Comparison of ENCODE assay signal across 11 cellular contexts in the genomic region with DNA sequence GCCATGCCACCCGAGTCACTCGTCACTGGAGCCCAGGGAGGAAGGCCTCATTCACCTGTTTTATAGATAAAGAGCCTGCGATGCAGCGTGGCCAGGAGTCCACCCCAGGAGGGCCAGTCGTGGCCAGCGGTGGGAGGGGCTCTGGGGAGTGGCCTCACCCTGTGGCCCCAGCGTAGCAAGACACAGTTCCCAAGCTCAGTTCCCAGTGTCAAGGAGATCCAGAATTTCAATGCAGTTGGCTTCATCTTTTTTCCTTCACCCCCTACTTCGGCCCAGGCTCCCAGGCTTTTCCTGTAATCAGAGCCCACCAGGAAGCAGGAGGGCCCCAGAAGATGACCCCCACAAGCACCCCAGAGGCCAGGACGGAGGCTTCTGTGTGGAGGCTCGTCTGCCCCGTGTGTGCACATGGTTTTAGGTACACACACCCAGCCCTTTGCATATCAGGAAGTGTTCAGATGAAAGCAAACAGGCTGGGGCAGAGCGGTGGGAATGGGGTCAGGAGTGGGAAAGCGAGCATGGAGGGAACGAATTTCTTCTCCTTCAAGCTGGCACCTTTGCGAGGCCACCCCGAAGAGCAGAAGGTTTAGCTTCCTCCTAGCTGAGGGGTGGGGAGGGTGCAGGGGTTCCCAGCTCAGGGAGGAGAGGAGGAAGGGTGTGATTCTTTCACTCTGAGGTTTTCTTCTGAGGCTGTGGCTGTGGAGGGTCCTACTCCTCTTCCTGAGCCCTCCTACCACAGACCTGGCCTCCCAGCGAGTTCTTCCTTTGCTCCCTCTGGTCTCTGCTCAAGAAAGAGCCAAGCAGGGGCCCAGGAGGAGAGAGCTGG.
DNase-seq lines count a peak whose midpoint lies in the region; TF ChIP-seq lines count a peak whose summit lies in the region.
"Had no signal": no experiment of that assay in that cellular context is flagged by ENCODE, and none has a peak within 500 bp of the region (broad histone marks: within the 10 kb centered on the region; RNA-seq: fewer than 3 reads in every experiment).

No MANE protein-coding gene starts in this region.

- H4K8ac ChIP-seq in trophoblast cell (ENCODE audit: low read depth, low read length) = no peak overlapping the region

- peaks cover 0 to 62% (median 3%) of the 10 kb centered on the region in 3 donors for H3K36me3 ChIP-seq in Peyer's patch
- peaks cover 37% of the 10 kb centered on the region for H3K36me3 ChIP-seq in right atrium auricular region
- H3K36me3 ChIP-seq in skeletal muscle tissue (ENCODE audit: control insufficient read depth in 3 of 3, insufficient read depth in 3 of 3, low read length in 3 of 3) = peaks cover 14 to 35% (median 29%) of the 10 kb centered on the region in 3 donors
- H3K36me3 ChIP-seq in trophoblast cell (ENCODE audit: control insufficient read depth in 1 of 2, insufficient read depth in 2 of 2, low read length in 2 of 2) = peaks cover 50 to 52% of the 10 kb centered on the region in 2 experiments
- H3K36me3 ChIP-seq: SJCRH30, uterus had no signal

- H3K14ac ChIP-seq in trophoblast cell (ENCODE audit: low read length) = no peak overlapping the region

- H2AFZ ChIP-seq in trophoblast cell (ENCODE audit: insufficient read depth, low read length, poor library complexity) = no peak overlapping the region

- no peak for TF ChIP-seq POLR2A in Peyer's patch (IDR thresholded peaks at IDR 0.05)
- TF ChIP-seq POLR2A in lower leg skin (IDR thresholded peaks at IDR 0.05) = no peak

- no peak overlapping the region for H4K12ac ChIP-seq in trophoblast cell (ENCODE audit: low read depth, low read length)

- no peak overlapping the region for H2AK5ac ChIP-seq in trophoblast cell (ENCODE audit: low read length)

- no peak overlapping the region for H4K91ac ChIP-seq in trophoblast cell (ENCODE audit: low read depth, low read length)

- H3K18ac ChIP-seq in trophoblast cell (ENCODE audit: low read length) = no peak overlapping the region

- no peak overlapping the region for H3K4ac ChIP-seq in trophoblast cell (ENCODE audit: low read depth, low read length)

- DNase-seq in GDM1 (lab: John Stamatoyannopoulos, UW) = peak; percentile 21
- DNase-seq in Peyer's patch = peak in 1 of 3 donors; percentile 43
- no peak for DNase-seq in right atrium auricular region (ENCODE audit: low spot score)
- DNase-seq in lower leg skin (ENCODE audit: low spot score in 2 of 2) = no peak
- no peak for DNase-seq in hippocampal formation (lab: John Stamatoyannopoulos, UW)
- no peak for DNase-seq in trophoblast cell
- DNase-seq: DMS153, NCI-H524 treated with DMSO at 0.1 percent for 48 hours, SJCRH30, uterus had no signal

- H2BK5ac ChIP-seq in trophoblast cell (ENCODE audit: low read depth, low read length, poor library complexity) = no peak overlapping the region

- H3K23ac ChIP-seq in trophoblast cell (ENCODE audit: low read length) = no peak overlapping the region

- H2BK12ac ChIP-seq in trophoblast cell (ENCODE audit: low read length) = no peak overlapping the region

- peaks cover 0 to 13% (median 0%) of the 10 kb centered on the region in 4 donors for H3K4me1 ChIP-seq in Peyer's patch
- peaks cover 0 to 33% of the 10 kb centered on the region in 2 donors for H3K4me1 ChIP-seq in right atrium auricular region
- H3K4me1 ChIP-seq in skeletal muscle tissue (ENCODE audit: control insufficient read depth in 3 of 3, insufficient read depth in 3 of 3, low read length in 3 of 3) = peaks cover 0 to 24% (median 9%) of the 10 kb centered on the region in 3 donors
- peaks cover 0 to 3% of the 10 kb centered on the region in 2 experiments for H3K4me1 ChIP-seq in trophoblast cell (ENCODE audit: control insufficient read depth in 1 of 2, insufficient read depth in 2 of 2, low read length in 2 of 2)
- H3K4me1 ChIP-seq: SJCRH30, uterus had no signal

- H3K9me3 ChIP-seq in Peyer's patch (no peaks in the 10 kb centered on the region), right atrium auricular region (no peaks in the 10 kb centered on the region), skeletal muscle tissue (ENCODE audit: control insufficient read depth in 3 of 3, low read length in 3 of 3) (no peaks in the 10 kb centered on the region), trophoblast cell (ENCODE audit: insufficient read depth, low read depth, low read length) (peaks cover 4% of the 10 kb centered on the region)
- H3K9me3 ChIP-seq: SJCRH30, uterus had no signal

- no peak overlapping the region for H3K4me3 ChIP-seq in Peyer's patch
- H3K4me3 ChIP-seq in right atrium auricular region = no peak overlapping the region
- no peak overlapping the region for H3K4me3 ChIP-seq in skeletal muscle tissue (ENCODE audit: low read length in 3 of 3)
- no peak overlapping the region for H3K4me3 ChIP-seq in lower leg skin (ENCODE audit: low read depth, poor library complexity, severe bottlenecking)
- H3K4me3 ChIP-seq in trophoblast cell (ENCODE audit: low read depth, low read length) = no peak overlapping the region
- H3K4me3 ChIP-seq: SJCRH30, uterus had no signal

- intact Hi-C loops in lower leg skin (cut with DNase I; ENCODE audit: low total_unique reads) = no loop called here

- H3K27ac ChIP-seq in Peyer's patch (peak overlapping the region; percentile 6 to 67 (median 34)), right atrium auricular region (peak overlapping the region; percentile 71 to 83), skeletal muscle tissue (ENCODE audit: low read depth, low read length) (peak overlapping the region; percentile 40), trophoblast cell (ENCODE audit: low read depth, low read length) (no peak overlapping the region)
- H3K27ac ChIP-seq: SJCRH30, uterus had no signal

- TF ChIP-seq CTCF in Peyer's patch (IDR thresholded peaks at IDR 0.05) = no peak
- TF ChIP-seq CTCF in right atrium auricular region (IDR thresholded peaks at IDR 0.05) = no peak
- TF ChIP-seq CTCF in lower leg skin (IDR thresholded peaks at IDR 0.05) = no peak

- WGBS in lower leg skin, 2 donors = 38 to 62% methylated on average over 17 of the region's 17 CpGs
- WGBS in trophoblast cell (ENCODE audit: extremely low coverage, insufficient coverage, insufficient read length) = no CpG with 5 or more reads among the region's 17 CpGs

- H3K79me2 ChIP-seq in trophoblast cell (ENCODE audit: control insufficient read depth, insufficient read depth, low read length, poor library complexity) = no peaks in the 10 kb centered on the region

- H2BK120ac ChIP-seq in trophoblast cell (ENCODE audit: insufficient read depth, low read length, poor library complexity) = no peak overlapping the region

- peak overlapping the region in 1 of 3 donors; percentile 6 for H3K9ac ChIP-seq in skeletal muscle tissue (ENCODE audit: low read depth in 1 of 3, low read length in 3 of 3)
- H3K9ac ChIP-seq in trophoblast cell (ENCODE audit: low read length) = no peak overlapping the region

- no peaks in the 10 kb centered on the region for H3K79me1 ChIP-seq in trophoblast cell (ENCODE audit: low read length)

- no peaks in the 10 kb centered on the region for H3K27me3 ChIP-seq in Peyer's patch
- no peaks in the 10 kb centered on the region for H3K27me3 ChIP-seq in right atrium auricular region
- no peaks in the 10 kb centered on the region for H3K27me3 ChIP-seq in skeletal muscle tissue (ENCODE audit: control insufficient read depth in 3 of 3, insufficient read depth in 3 of 3, low read length in 3 of 3)
- no peaks in the 10 kb centered on the region for H3K27me3 ChIP-seq in trophoblast cell (ENCODE audit: insufficient read depth, low read length)
- H3K27me3 ChIP-seq: SJCRH30, uterus had no signal

- H3K4me2 ChIP-seq in trophoblast cell (ENCODE audit: low read length) = no peak overlapping the region
